In genomic region chr13:46679369-46680180, GRCh38 we compare ENCODE assay signal across 8 cellular contexts.
DNase-seq lines count a peak whose midpoint lies in the region; ATAC-seq and TF ChIP-seq lines count a peak whose summit lies in the region.

No MANE protein-coding gene starts in this region.

- ATAC-seq in GM19455 (IDR thresholded peaks at IDR 0.05; ENCODE audit: unreplicated experiment) (peak; percentile 91), HG03460 (IDR thresholded peaks at IDR 0.05; ENCODE audit: unreplicated experiment) (peak; percentile 88)

- in situ Hi-C loops in astrocyte of the spinal cord (cut with HindIII; ENCODE audit: low sequenced_read_pairs) = no loop called here

- DNase-seq in GM03348 (ENCODE audit: low spot score) = peak; percentile 83
- DNase-seq in astrocyte of the spinal cord (ENCODE audit: low read depth, low spot score) = peak; percentile 58
- peak; percentile 77 to 84 for DNase-seq in lung microvascular endothelial cell (ENCODE audit: low read depth in 2 of 2)
- DNase-seq in NCI-H1105 (lab: John Stamatoyannopoulos, UW) = no peak
- no peak for DNase-seq in cerebellar nuclear complex (lab: John Stamatoyannopoulos, UW)
- DNase-seq in globus pallidus (ENCODE audit: low spot score) = no peak

- H3K4me3 ChIP-seq in astrocyte of the spinal cord (ENCODE audit: low read depth, low read length) = peak overlapping the region; percentile 1

- TF ChIP-seq CTCF in astrocyte of the spinal cord (IDR thresholded peaks at IDR 0.05; ENCODE audit: low read depth, low read length) = no peak

Comparison
In these comparisons a context has a peak if more than half of its experiments do, and no peak if none do; other contexts are left out.
1. DNase-seq: peak in GM03348 (single experiment), astrocyte of the spinal cord (single experiment) and lung microvascular endothelial cell (2 of 2); none in NCI-H1105 (single experiment), cerebellar nuclear complex (0 of 2) and globus pallidus (single experiment).